ENCODE assay signal across 8 cellular contexts in genomic region chr17:21280081-21280518, GRCh38. TPM values are rescaled to one million over a fixed set of nuclear protein-coding genes. Genes with fewer than 3 reads are reported as not detected.
A peak's percentile ranks its signal among the peaks of the same experiment; 100 is the strongest.
DNase-seq lines count a peak whose midpoint lies in the region; ATAC-seq lines count a peak whose summit lies in the region.

No MANE protein-coding gene starts in this region.

- ATAC-seq in HG03039 (IDR thresholded peaks at IDR 0.05; ENCODE audit: unreplicated experiment) (peak; percentile 23), left lobe of liver (peak; percentile 61)

- DNase-seq in NCI-H1417 (lab: John Stamatoyannopoulos, UW) (peak; percentile 50 to 73 (median 69)), NCI-H1417 treated with DMSO at 0.1 percent for 48 hours (lab: John Stamatoyannopoulos, UW) (no peak), NCI-H510A treated with DMSO at 0.1 percent for 48 hours (lab: John Stamatoyannopoulos, UW) (peak; percentile 81), left lobe of liver (ENCODE audit: low spot score) (peak; percentile 90)
- peak; percentile 87 to 92 for DNase-seq in activated CD4-positive, alpha-beta T cell treated with anti-CD3 and anti-CD28 coated beads for 24 hours (ENCODE audit: low read depth in 2 of 2)
- peak; percentile 79 for DNase-seq in central memory CD4-positive, alpha-beta T cell
- DNase-seq in stimulated activated CD4-positive, alpha-beta T cell treated with anti-CD3 and anti-CD28 coated beads, TNF-alpha, amount 100 ng/mL, for 1 hour (ENCODE audit: low read depth in 3 of 3, low spot score in 1 of 3): peak; percentile 77 to 88 (median 78)

RNA-seq across cellular contexts. Expression of gene MAP2K3, which starts 4.4 kb away (rescaled TPM):
- 71.5 TPM for total RNA-seq in left lobe of liver

RNA-seq across cellular contexts. Expression of gene NATD1, which starts 26.9 kb away (rescaled TPM):
- total RNA-seq in left lobe of liver: 5.9 TPM
